1 cellular context compared by ENCODE assay signal in genomic region chr1:241640149-241640866, GRCh38.
TF ChIP-seq lines count a peak whose summit lies in the region.

Gene CHML, minus strand, starts transcription at chr1:241640369. Its CDS starts 4,603 bp downstream, at chr1:241635766.
Gene OPN3, minus strand, starts transcription at chr1:241640369. Its CDS starts 115 bp downstream, at chr1:241640254.

TF ChIP-seq in H1, 55 proteins besides CTCF, POLR2A, EP300 and RAD21:
- TF ChIP-seq, protein P1, sequence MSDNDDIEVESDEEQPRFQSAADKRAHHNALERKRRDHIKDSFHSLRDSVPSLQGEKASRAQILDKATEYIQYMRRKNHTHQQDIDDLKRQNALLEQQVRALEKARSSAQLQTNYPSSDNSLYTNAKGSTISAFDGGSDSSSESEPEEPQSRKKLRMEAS (IDR thresholded peaks at IDR 0.05) = peak; percentile 85
- TF ChIP-seq PHF8 (conservative IDR thresholded peaks at IDR 0.05; ENCODE audit: low read depth, low read length) (peak; percentile 84), SP1 (IDR thresholded peaks at IDR 0.05; ENCODE audit: low read depth, low read length) (no peak), SRF (IDR thresholded peaks at IDR 0.05; ENCODE audit: low read depth, low read length) (no peak), CBX8 (IDR thresholded peaks at IDR 0.05; ENCODE audit: borderline replicate concordance, low read depth, low read length) (no peak), E2F6 (IDR thresholded peaks at IDR 0.05) (peak; percentile 72; the same call in 1 of the 2 replicates), ASH2L (IDR thresholded peaks at IDR 0.05; ENCODE audit: low read length) (peak; percentile 6), SIRT6 (IDR thresholded peaks at IDR 0.05; ENCODE audit: low read length) (no peak), CEBPB (IDR thresholded peaks at IDR 0.05; ENCODE audit: low read depth, low read length) (no peak), NRF1 (IDR thresholded peaks at IDR 0.05; ENCODE audit: low read depth, low read length) (no peak), TAF1 (IDR thresholded peaks at IDR 0.05; ENCODE audit: low read depth, low read length) (peak; percentile 95), SP4 (IDR thresholded peaks at IDR 0.05; ENCODE audit: low read length) (0 out of 2 replicates have a peak, but pooled peaks have one; percentile 23), TBP (IDR thresholded peaks at IDR 0.05; ENCODE audit: low read depth, low read length) (peak; percentile 71), CREB1 (IDR thresholded peaks at IDR 0.05) (peak; percentile 41; the same call in 1 of the 2 replicates), EZH2 (IDR thresholded peaks at IDR 0.05; ENCODE audit: low read depth, low read length, severe bottlenecking) (no peak), CTBP2 (IDR thresholded peaks at IDR 0.05; ENCODE audit: borderline replicate concordance, insufficient read depth, insufficient read length, low read length) (no peak), BRCA1 (IDR thresholded peaks at IDR 0.05; ENCODE audit: low read depth, low read length) (no peak), TAF7 (optimal IDR thresholded peaks at IDR 0.05; ENCODE audit: borderline replicate concordance, low read depth, low read length) (peak; percentile 52), CHD1 (IDR thresholded peaks at IDR 0.05; ENCODE audit: low read depth, low read length) (no peak), POLR2AphosphoS5 (IDR thresholded peaks at IDR 0.05; ENCODE audit: low read depth, low read length) (peak; percentile 41; the same call in 1 of the 2 replicates), GABPA (IDR thresholded peaks at IDR 0.05; ENCODE audit: borderline replicate concordance, insufficient read depth, low read length) (no peak), RBBP5 (IDR thresholded peaks at IDR 0.05; ENCODE audit: borderline replicate concordance, low read depth, low read length) (peak; percentile 24), SAP30 (IDR thresholded peaks at IDR 0.05; ENCODE audit: insufficient read depth, insufficient replicate concordance, low read length) (no peak), CBX5 (IDR thresholded peaks at IDR 0.05; ENCODE audit: low read depth, low read length) (no peak), SIX5 (IDR thresholded peaks at IDR 0.05; ENCODE audit: low read depth, low read length) (no peak), TEAD4 (IDR thresholded peaks at IDR 0.05; ENCODE audit: low read depth, low read length) (no peak)
- TF ChIP-seq, protein P2, sequence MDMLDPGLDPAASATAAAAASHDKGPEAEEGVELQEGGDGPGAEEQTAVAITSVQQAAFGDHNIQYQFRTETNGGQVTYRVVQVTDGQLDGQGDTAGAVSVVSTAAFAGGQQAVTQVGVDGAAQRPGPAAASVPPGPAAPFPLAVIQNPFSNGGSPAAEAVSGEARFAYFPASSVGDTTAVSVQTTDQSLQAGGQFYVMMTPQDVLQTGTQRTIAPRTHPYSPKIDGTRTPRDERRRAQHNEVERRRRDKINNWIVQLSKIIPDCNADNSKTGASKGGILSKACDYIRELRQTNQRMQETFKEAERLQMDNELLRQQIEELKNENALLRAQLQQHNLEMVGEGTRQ (IDR thresholded peaks at IDR 0.05; ENCODE audit: low read length) = no peak
